ENCODE assay signal across 9 cellular contexts in genomic region chr3:42159706-42160472, GRCh38.
DNase-seq lines count a peak whose midpoint lies in the region; ATAC-seq and TF ChIP-seq lines count a peak whose summit lies in the region.
"Had no signal": no experiment of that assay in that cellular context is flagged by ENCODE, and none has a peak within 500 bp of the region (broad histone marks: within the 10 kb centered on the region; RNA-seq: fewer than 3 reads in every experiment).

No MANE protein-coding gene starts in this region.

- no peaks in the 10 kb centered on the region for H3K36me3 ChIP-seq in PC-9 (ENCODE audit: low read depth)

- peak overlapping the region; percentile 68 for H3K4me3 Mint-ChIP-seq in MCF 10A (ENCODE audit: unreplicated experiment)

- H4K20me1 ChIP-seq in PC-9 (ENCODE audit: insufficient read depth), result no peaks in the 10 kb centered on the region

- no peaks in the 10 kb centered on the region for H3K9me3 ChIP-seq in PC-9 (ENCODE audit: insufficient read depth, low read depth)

- BruUV-seq in PC-9 (replicated peaks; lab: Mats Ljungman, UMichigan) (TSS peak; percentile 67), MCF 10A (replicated peaks; lab: Mats Ljungman, UMichigan) (no TSS peak)

- H3K27ac Mint-ChIP-seq in MCF 10A (ENCODE audit: low read depth, unreplicated experiment), result peak overlapping the region; percentile 60

- DNase-seq in NCI-H1436 (lab: John Stamatoyannopoulos, UW) (peak; percentile 62), NCI-H1436 treated with DMSO at 0.1 percent for 48 hours (lab: John Stamatoyannopoulos, UW) (no peak), PC-9 (peak; percentile 86 to 93), MCF 10A (ENCODE audit: unreplicated experiment) (peak; percentile 86), kidney tubule cell (ENCODE audit: low spot score) (peak; percentile 71), HUDEP-2 (lab: John Stamatoyannopoulos, UW; ENCODE audit: unreplicated experiment in 76 of 76) (no peak)
- DNase-seq in stimulated activated naive CD8-positive, alpha-beta T cell treated with anti-CD3 and anti-CD28 coated beads, Interleukin-15, Interleukin-2, amounts not matched to agents 100 U/mL and 50 U/mL, for 24 hours, result peak; percentile 32

- no peaks in the 10 kb centered on the region for H3K9me3 Mint-ChIP-seq in MCF 10A (ENCODE audit: unreplicated experiment)

- peaks cover 63% of the 10 kb centered on the region for H3K4me1 ChIP-seq in PC-9 (replicated peaks; ENCODE audit: insufficient read depth)

- peaks cover 27% of the 10 kb centered on the region for H3F3A ChIP-seq in PC-9 (ENCODE audit: insufficient read depth, low read depth)

- POLR2A ChIA-PET in PC-9 (lab: Charles Lee; ENCODE audit: unreplicated experiment) (interaction anchor here (0.6 to 1.2 kb wide), 6 partner anchors 20 to 644 kb away, joined by 4 to 24 read pairs (median 14); partner anchors contain the start of gene HIGD1A), MCF 10A (lab: Yijun Ruan, JAX) (interaction anchor here (0.6 to 1.8 kb wide), 7 partner anchors 10 to 643 kb away, joined by 3 to 12 read pairs (median 3); no protein-coding TSS in a partner anchor)

- peak overlapping the region; percentile 53 for H2AFZ ChIP-seq in PC-9

- H3K4me2 ChIP-seq in PC-9, result peak overlapping the region; percentile 99

- peak overlapping the region; percentile 63 for H3K27ac ChIP-seq in PC-9
- H3K27ac ChIP-seq: 22Rv1 had no signal

- peaks cover 52% of the 10 kb centered on the region for H3K79me2 ChIP-seq in PC-9 (ENCODE audit: low read depth)

- H3K9me2 ChIP-seq in PC-9 (ENCODE audit: insufficient read depth), result no peaks in the 10 kb centered on the region

- H3K27me3 Mint-ChIP-seq in MCF 10A (ENCODE audit: insufficient read depth, unreplicated experiment), result no peaks in the 10 kb centered on the region

- H3K4me1 Mint-ChIP-seq in MCF 10A (ENCODE audit: insufficient read depth, unreplicated experiment), result peaks cover 18% of the 10 kb centered on the region

- peak; percentile 81 for ATAC-seq in HG02884 (IDR thresholded peaks at IDR 0.05; ENCODE audit: unreplicated experiment)
- peak; percentile 55 for ATAC-seq in stimulated activated naive CD8-positive, alpha-beta T cell treated with anti-CD3 and anti-CD28 coated beads, Interleukin-15, Interleukin-2, amounts not matched to agents 100 U/mL and 50 U/mL, for 24 hours

- peak overlapping the region; percentile 72 for H3K4me3 ChIP-seq in PC-9

- no peaks in the 10 kb centered on the region for H3K27me3 ChIP-seq in PC-9 (ENCODE audit: insufficient read depth, low read depth)

- intact Hi-C loops in PC-9 (cut with micrococcal nuclease; ENCODE audit: unreplicated experiment) (loop anchor here (1.0 to 2.0 kb wide), 4 partner anchors 10 to 440 kb away; partner anchors contain the start of gene NKTR), MCF 10A (cut with micrococcal nuclease) (no loop called here)

- TF ChIP-seq CTCF in PC-9 (conservative IDR thresholded peaks at IDR 0.05), result no peak
- TF ChIP-seq CTCF in MCF 10A (IDR thresholded peaks at IDR 0.05; ENCODE audit: unreplicated experiment), result no peak

- H3K36me3 Mint-ChIP-seq in MCF 10A (ENCODE audit: insufficient read depth, unreplicated experiment), result peaks cover 6% of the 10 kb centered on the region

- CTCF ChIA-PET in PC-9 (lab: Charles Lee) (interaction anchor here (0.6 to 1.7 kb wide), 3 partner anchors 18 to 45 kb away, joined by 3 to 6 read pairs (median 4); no protein-coding TSS in a partner anchor), MCF 10A (lab: Yijun Ruan, JAX) (interaction anchor here (0.5 to 1.9 kb wide), 4 partner anchors 12 to 251 kb away, joined by 3 to 7 read pairs (median 4); no protein-coding TSS in a partner anchor)

Comparison
In these comparisons a context has a peak if more than half of its experiments do, and no peak if none do; other contexts are left out.
1. DNase-seq: peak in NCI-H1436 (single experiment), PC-9 (2 of 2), MCF 10A (single experiment), kidney tubule cell (single experiment) and stimulated activated naive CD8-positive, alpha-beta T cell treated with anti-CD3 and anti-CD28 coated beads, Interleukin-15, Interleukin-2, amounts not matched to agents 100 U/mL and 50 U/mL, for 24 hours (single experiment); none in NCI-H1436 treated with DMSO at 0.1 percent for 48 hours (single experiment) and HUDEP-2 (0 of 76).